In genomic region chr3:53169832-53170324, GRCh38 we compare ENCODE assay signal across 11 cellular contexts. TPM values are rescaled to one million over a fixed set of nuclear protein-coding genes. Genes with fewer than 3 reads are reported as not detected.
A peak's percentile ranks its signal among the peaks of the same experiment; 100 is the strongest.
DNase-seq lines count a peak whose midpoint lies in the region; ATAC-seq and TF ChIP-seq lines count a peak whose summit lies in the region.
"Had no signal": no experiment of that assay in that cellular context is flagged by ENCODE, and none has a peak within 500 bp of the region (broad histone marks: within the 10 kb centered on the region; RNA-seq: fewer than 3 reads in every experiment).

No MANE protein-coding gene starts in this region.

- peak overlapping the region; percentile 60 for H3K4me3 Mint-ChIP-seq in activated T-helper 1 cell treated with anti-CD3 and anti-CD28 coated beads, Interleukin-12 subunit alpha, Interleukin-12 subunit beta, Interleukin-2, Interleukin-4 antibody, amounts not matched to agents 30 ng/mL and 10 ng/mL and 1 ng/mL, durations not matched to agents 14 hours and 24 hours and 36 hours
- peak overlapping the region in 1 of 10 donors; percentile 50 for H3K4me3 Mint-ChIP-seq in naive thymus-derived CD4-positive, alpha-beta T cell
- H3K4me3 Mint-ChIP-seq: activated T-cell treated with anti-CD3 and anti-CD28 coated beads, Interleukin-2, amount 50 U/mL, for 72 hours; nephron had no signal

- TF ChIP-seq EP300 in transverse colon (IDR thresholded peaks at IDR 0.05; ENCODE audit: low read depth), result no peak

- H3K27ac Mint-ChIP-seq in activated T-helper 1 cell treated with anti-CD3 and anti-CD28 coated beads, Interleukin-12 subunit alpha, Interleukin-12 subunit beta, Interleukin-2, Interleukin-4 antibody, amounts not matched to agents 30 ng/mL and 10 ng/mL and 1 ng/mL, durations not matched to agents 14 hours and 24 hours and 36 hours, result no peak overlapping the region
- peak overlapping the region in 1 of 9 donors; percentile 5 for H3K27ac Mint-ChIP-seq in naive thymus-derived CD4-positive, alpha-beta T cell
- H3K27ac Mint-ChIP-seq: activated T-cell treated with anti-CD3 and anti-CD28 coated beads, Interleukin-2, amount 50 U/mL, for 72 hours had no signal

- H3K4me1 ChIP-seq in heart left ventricle (peaks cover 5 to 89% (median 14%) of the 10 kb centered on the region in 12 donors), right cardiac atrium (ENCODE audit: control insufficient read depth, insufficient read depth, low read length) (peaks cover 7% of the 10 kb centered on the region), transverse colon (peaks cover 11 to 51% (median 25%) of the 10 kb centered on the region in 4 donors)
- no peaks in the 10 kb centered on the region for H3K4me1 ChIP-seq in naive thymus-derived CD4-positive, alpha-beta T cell (ENCODE audit: control insufficient read depth in 2 of 2, insufficient read depth in 2 of 2, low read length in 2 of 2)

- no peaks in the 10 kb centered on the region for H3K9me3 Mint-ChIP-seq in activated T-helper 1 cell treated with anti-CD3 and anti-CD28 coated beads, Interleukin-12 subunit alpha, Interleukin-12 subunit beta, Interleukin-2, Interleukin-4 antibody, amounts not matched to agents 30 ng/mL and 10 ng/mL and 1 ng/mL, durations not matched to agents 14 hours and 24 hours and 36 hours
- H3K9me3 Mint-ChIP-seq in naive thymus-derived CD4-positive, alpha-beta T cell, result no peaks in the 10 kb centered on the region
- H3K9me3 Mint-ChIP-seq: activated T-cell treated with anti-CD3 and anti-CD28 coated beads, Interleukin-2, amount 50 U/mL, for 72 hours; nephron had no signal

- H3K4me1 Mint-ChIP-seq in activated T-helper 1 cell treated with anti-CD3 and anti-CD28 coated beads, Interleukin-12 subunit alpha, Interleukin-12 subunit beta, Interleukin-2, Interleukin-4 antibody, amounts not matched to agents 30 ng/mL and 10 ng/mL and 1 ng/mL, durations not matched to agents 14 hours and 24 hours and 36 hours (ENCODE audit: low read depth), result peaks cover 48% of the 10 kb centered on the region
- H3K4me1 Mint-ChIP-seq in naive thymus-derived CD4-positive, alpha-beta T cell, result peaks cover 19 to 50% (median 27%) of the 10 kb centered on the region in 7 donors

- TF ChIP-seq CTCF in heart left ventricle (IDR thresholded peaks at IDR 0.05) (no peak), transverse colon (IDR thresholded peaks at IDR 0.05) (no peak)

- H3K36me3 ChIP-seq in heart left ventricle, result peaks cover 0 to 23% (median 0%) of the 10 kb centered on the region in 9 donors
- H3K36me3 ChIP-seq in naive thymus-derived CD4-positive, alpha-beta T cell (ENCODE audit: control insufficient read depth in 2 of 3, insufficient read depth in 3 of 3, low read length in 3 of 3), result peaks cover 0 to 4% (median 0%) of the 10 kb centered on the region in 3 experiments
- peaks cover 0 to 4% (median 2%) of the 10 kb centered on the region in 4 donors for H3K36me3 ChIP-seq in transverse colon

- no peaks in the 10 kb centered on the region for H3K9me3 ChIP-seq in heart left ventricle
- H3K9me3 ChIP-seq in right cardiac atrium (ENCODE audit: control insufficient read depth, low read length), result no peaks in the 10 kb centered on the region
- no peaks in the 10 kb centered on the region for H3K9me3 ChIP-seq in naive thymus-derived CD4-positive, alpha-beta T cell (ENCODE audit: control insufficient read depth in 2 of 3, low read length in 3 of 3)
- no peaks in the 10 kb centered on the region for H3K9me3 ChIP-seq in transverse colon

- peak in 3 of 4 donors; percentile 13 to 34 (median 33) for ATAC-seq in heart left ventricle
- no peak for ATAC-seq in right cardiac atrium
- ATAC-seq in naive thymus-derived CD4-positive, alpha-beta T cell, result peak; percentile 45
- no peak for ATAC-seq in GM19467 (IDR thresholded peaks at IDR 0.05; ENCODE audit: unreplicated experiment)
- no peak for ATAC-seq in HG02610 (IDR thresholded peaks at IDR 0.05; ENCODE audit: unreplicated experiment)

- CTCF ChIA-PET in naive thymus-derived CD4-positive, alpha-beta T cell (lab: Charles Lee), result no interaction called here

- no peak for DNase-seq in heart left ventricle
- DNase-seq in right cardiac atrium, result no peak
- no peak for DNase-seq in activated T-helper 1 cell treated with anti-CD3 and anti-CD28 coated beads, Interleukin-12 subunit alpha, Interleukin-12 subunit beta, Interleukin-2, Interleukin-4 antibody, amounts not matched to agents 30 ng/mL and 10 ng/mL and 1 ng/mL, durations not matched to agents 14 hours and 24 hours and 36 hours (ENCODE audit: low spot score)
- no peak for DNase-seq in naive thymus-derived CD4-positive, alpha-beta T cell
- DNase-seq in transverse colon, result no peak
- no peak for DNase-seq in activated CD4-positive, alpha-beta T cell treated with anti-CD3 and anti-CD28 coated beads for 1 hour
- DNase-seq: ACHN had no signal

- H3K4me3 ChIP-seq in heart left ventricle, result peak overlapping the region in 1 of 12 donors; percentile 53
- H3K4me3 ChIP-seq in right cardiac atrium (ENCODE audit: low read length), result no peak overlapping the region
- no peak overlapping the region for H3K4me3 ChIP-seq in naive thymus-derived CD4-positive, alpha-beta T cell (ENCODE audit: low read length)
- no peak overlapping the region for H3K4me3 ChIP-seq in transverse colon

- no peak for TF ChIP-seq POLR2A in heart left ventricle (IDR thresholded peaks at IDR 0.05)
- TF ChIP-seq POLR2A in transverse colon (IDR thresholded peaks at IDR 0.05), result no peak

- no peaks in the 10 kb centered on the region for H3K27me3 ChIP-seq in heart left ventricle
- no peaks in the 10 kb centered on the region for H3K27me3 ChIP-seq in right cardiac atrium (ENCODE audit: control insufficient read depth, insufficient read depth)
- H3K27me3 ChIP-seq in naive thymus-derived CD4-positive, alpha-beta T cell (ENCODE audit: control insufficient read depth in 2 of 2, insufficient read depth in 2 of 2, low read length in 2 of 2), result no peaks in the 10 kb centered on the region
- H3K27me3 ChIP-seq in transverse colon, result no peaks in the 10 kb centered on the region

- H3K27ac ChIP-seq in heart left ventricle, result peak overlapping the region in 1 of 12 donors; percentile 88
- no peak overlapping the region for H3K27ac ChIP-seq in right cardiac atrium (ENCODE audit: low read length)
- H3K27ac ChIP-seq in naive thymus-derived CD4-positive, alpha-beta T cell (ENCODE audit: low read depth, low read length), result no peak overlapping the region
- H3K27ac ChIP-seq in transverse colon, result peak overlapping the region; percentile 23 to 71 (median 39)

- H3K27me3 Mint-ChIP-seq in activated T-helper 1 cell treated with anti-CD3 and anti-CD28 coated beads, Interleukin-12 subunit alpha, Interleukin-12 subunit beta, Interleukin-2, Interleukin-4 antibody, amounts not matched to agents 30 ng/mL and 10 ng/mL and 1 ng/mL, durations not matched to agents 14 hours and 24 hours and 36 hours (ENCODE audit: insufficient read depth), result peaks cover 1% of the 10 kb centered on the region
- H3K27me3 Mint-ChIP-seq in naive thymus-derived CD4-positive, alpha-beta T cell, result no peaks in the 10 kb centered on the region

- POLR2A ChIA-PET in naive thymus-derived CD4-positive, alpha-beta T cell (lab: Charles Lee), result interaction anchor here (0.6 kb wide), 2 partner anchors 22 to 71 kb away, joined by 3 to 6 read pairs; no protein-coding TSS in a partner anchor

- in situ Hi-C loops in transverse colon (cut with MboI; ENCODE audit: low pct_ligation_motif_present in 1 of 4, low pct_unique_long_range_greater_than_20kb in 1 of 4, low sequenced_read_pairs in 3 of 4), result no loop called here

- intact Hi-C loops in heart left ventricle (cut with DNase I), result no loop called here
- intact Hi-C loops in right cardiac atrium (cut with DNase I), result no loop called here
- intact Hi-C loops in activated T-helper 1 cell treated with anti-CD3 and anti-CD28 coated beads, Interleukin-12 subunit alpha, Interleukin-12 subunit beta, Interleukin-2, Interleukin-4 antibody, amounts not matched to agents 30 ng/mL and 10 ng/mL and 1 ng/mL, durations not matched to agents 14 hours and 24 hours and 36 hours (cut with micrococcal nuclease), result no loop called here
- intact Hi-C loops in naive thymus-derived CD4-positive, alpha-beta T cell (cut with micrococcal nuclease), result no loop called here
- intact Hi-C loops in transverse colon (cut with DNase I; ENCODE audit: low total_unique reads), result no loop called here

- H3K36me3 Mint-ChIP-seq in activated T-helper 1 cell treated with anti-CD3 and anti-CD28 coated beads, Interleukin-12 subunit alpha, Interleukin-12 subunit beta, Interleukin-2, Interleukin-4 antibody, amounts not matched to agents 30 ng/mL and 10 ng/mL and 1 ng/mL, durations not matched to agents 14 hours and 24 hours and 36 hours (ENCODE audit: low read depth), result peaks cover 11% of the 10 kb centered on the region
- H3K36me3 Mint-ChIP-seq in naive thymus-derived CD4-positive, alpha-beta T cell, result peaks cover 0 to 7% (median 3%) of the 10 kb centered on the region in 5 donors

- 92 to 100% (median 96%) methylated on average over 8 to 9 of the region's 9 CpGs for WGBS in heart left ventricle, 4 donors
- 92% methylated on average over 9 of the region's 9 CpGs for WGBS in right cardiac atrium
- 40 to 90% methylated on average over 1 to 9 of the region's 9 CpGs for WGBS in transverse colon (ENCODE audit: low coverage in 1 of 2), 2 donors

RNA-seq across cellular contexts. Expression of gene PRKCD, which starts 8.9 kb away (rescaled TPM):
- total RNA-seq in heart left ventricle, result 10 to 100 TPM in 6 of 9 donors, 1 to 10 TPM in 3; 5.3 to 44.5 (median 11.6) TPM
- polyA plus RNA-seq in heart left ventricle, result 10 to 100 TPM in 1 of 2 donors, 1 to 10 TPM in 1; 7.8 to 13.4 TPM
- total RNA-seq in right cardiac atrium, result 10 to 100 TPM; 26.2 to 34.4 (median 31.3) TPM
- polyA plus RNA-seq in right cardiac atrium, result 20.9 TPM
- 24.8 and 28.0 TPM in 2 replicates for total RNA-seq in activated T-helper 1 cell treated with anti-CD3 and anti-CD28 coated beads, Interleukin-12 subunit alpha, Interleukin-12 subunit beta, Interleukin-2, Interleukin-4 antibody, amounts not matched to agents 30 ng/mL and 10 ng/mL and 1 ng/mL, durations not matched to agents 14 hours and 24 hours and 36 hours
- total RNA-seq in naive thymus-derived CD4-positive, alpha-beta T cell, result 10 to 100 TPM; 10.2 to 72.8 (median 18.7) TPM
- polyA plus RNA-seq in naive thymus-derived CD4-positive, alpha-beta T cell, result 10 to 100 TPM in 1 of 2 donors, 1 to 10 TPM in 1; 7.7 to 17.5 TPM
- total RNA-seq in transverse colon, result 10 to 100 TPM; 43.8 to 78.9 (median 55.9) TPM

RNA-seq across cellular contexts. Expression of gene RFT1, which starts 39.6 kb away (rescaled TPM):
- total RNA-seq in heart left ventricle (10 to 100 TPM in 3 of 9 donors, 1 to 10 TPM in 6; 5.4 to 16.2 (median 8.8) TPM), right cardiac atrium (10 to 100 TPM; 10.6 to 12.9 (median 12.6) TPM), transverse colon (10 to 100 TPM in 1 of 4 donors, 1 to 10 TPM in 3; 2.2 to 10.3 (median 8.5) TPM)
- polyA plus RNA-seq in heart left ventricle (1 to 10 TPM; 5.0 to 9.3 TPM), right cardiac atrium (7.0 TPM)
- 44.9 and 46.2 TPM in 2 replicates for total RNA-seq in activated T-helper 1 cell treated with anti-CD3 and anti-CD28 coated beads, Interleukin-12 subunit alpha, Interleukin-12 subunit beta, Interleukin-2, Interleukin-4 antibody, amounts not matched to agents 30 ng/mL and 10 ng/mL and 1 ng/mL, durations not matched to agents 14 hours and 24 hours and 36 hours
- 10 to 100 TPM; 16.0 to 32.0 (median 26.0) TPM for total RNA-seq in naive thymus-derived CD4-positive, alpha-beta T cell
- polyA plus RNA-seq in naive thymus-derived CD4-positive, alpha-beta T cell, result 10 to 100 TPM; 22.9 to 24.1 TPM

Comparison
In these comparisons a context has a peak if more than half of its experiments do, and no peak if none do; other contexts are left out.
1. ATAC-seq: peak in heart left ventricle (3 of 4) and naive thymus-derived CD4-positive, alpha-beta T cell (single experiment); none in right cardiac atrium (0 of 2), GM19467 (single experiment) and HG02610 (single experiment).
2. H3K27ac ChIP-seq: peak in transverse colon (4 of 4); none in right cardiac atrium (single experiment) and naive thymus-derived CD4-positive, alpha-beta T cell (single experiment).